26 cellular contexts compared by ENCODE assay signal in the genomic region with DNA sequence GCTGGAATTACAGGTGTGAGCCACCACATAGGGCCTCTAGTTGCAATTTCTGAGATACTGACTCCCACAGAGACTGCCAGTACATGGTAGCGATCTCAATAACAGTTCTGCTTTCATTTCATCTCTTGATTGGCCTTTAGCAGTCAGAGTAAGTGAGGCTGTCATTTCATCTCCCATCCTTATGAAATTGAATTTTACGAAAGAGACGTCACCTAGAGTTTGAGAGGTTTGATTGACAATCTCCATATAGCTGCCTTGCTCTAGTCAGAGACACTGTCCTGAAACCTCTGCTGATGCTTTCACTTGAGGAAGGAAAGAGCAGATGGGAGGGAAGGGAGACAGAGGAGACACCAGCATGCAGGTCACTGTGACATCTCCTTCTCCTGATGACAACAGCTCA.
"Had no signal": no experiment of that assay in that cellular context is flagged by ENCODE, and none has a peak within 500 bp of the region (broad histone marks: within the 10 kb centered on the region; RNA-seq: fewer than 3 reads in every experiment).

No MANE protein-coding gene starts in this region.

- H3K9me3 ChIP-seq: suprapubic skin, testis, thoracic aorta, thyroid gland, tibial artery, transverse colon, upper lobe of left lung, upper lobe of right lung, uterus, vagina had no signal

- H3K27me3 ChIP-seq: stomach, suprapubic skin, testis, thyroid gland, tibial artery, tibial nerve, transverse colon, upper lobe of left lung, upper lobe of right lung, uterus, vagina had no signal

- H3K4me3 ChIP-seq: stomach, suprapubic skin, testis, thoracic aorta, thyroid gland, tibial artery, tibial nerve, transverse colon, upper lobe of left lung, upper lobe of right lung, uterus, vagina had no signal

- H3K4me1 ChIP-seq: stomach, suprapubic skin, testis, thyroid gland, tibial artery, tibial nerve, transverse colon, upper lobe of left lung, upper lobe of right lung, uterus, vagina had no signal

- DNase-seq: stimulated activated CD4-positive, alpha-beta T cell treated with anti-CD3 and anti-CD28 coated beads, Interleukin-2, amount 100 ng/mL, for 48 hours; stimulated activated CD4-positive, alpha-beta T cell treated with anti-CD3 and anti-CD28 coated beads, Interleukin-4, amount 100 ng/mL, for 1 hour; stimulated activated CD4-positive, alpha-beta T cell treated with anti-CD3 and anti-CD28 coated beads, Interleukin-4, amount 100 ng/mL, for 24 hours; stimulated activated CD4-positive, alpha-beta T cell treated with anti-CD3 and anti-CD28 coated beads, Interleukin-4, amount 100 ng/mL, for 4 hours; stimulated activated CD8-positive, alpha-beta memory T cell treated with anti-CD3 and anti-CD28 coated beads, Interleukin-4, amount 100 ng/mL, for 48 hours; stimulated activated naive B cell treated with anti-CD40 and anti-IgM and Interleukin-4, amounts not matched to agents 10 μg/mL and 1 μg/mL and 100 μg/mL, for 72 hours; stimulated activated naive CD4-positive, alpha-beta T cell; stimulated activated naive CD4-positive, alpha-beta T cell treated with Interleukin-2 at 50 U/mL for 16 hours; stimulated activated naive CD8-positive, alpha-beta T cell treated with anti-CD3 and anti-CD28 coated beads, Interleukin-15, amount 100 ng/mL, for 72 hours; stimulated activated naive CD8-positive, alpha-beta T cell treated with anti-CD3 and anti-CD28 coated beads, Interleukin-15, Interleukin-2, amounts not matched to agents 100 U/mL and 50 U/mL, for 24 hours; stomach; substantia nigra; testis; thyroid gland; tibial artery; transverse colon; trophoblast cell; upper lobe of left lung; upper lobe of right lung; uterus had no signal

- ATAC-seq: stimulated activated effector memory CD8-positive, alpha-beta T cell treated with anti-CD3 and anti-CD28 coated beads, Interleukin-12 subunit alpha, Interleukin-12 subunit beta, amount 100 ng/mL, for 72 hours; stimulated activated memory B cell treated with anti-CD40 and anti-IgM and Interleukin-4, amounts not matched to agents 10 μg/mL and 1 μg/mL and 100 μg/mL, for 72 hours; stimulated activated naive B cell treated with anti-CD40 and anti-IgM and Interleukin-4, amounts not matched to agents 10 μg/mL and 1 μg/mL and 100 μg/mL, for 72 hours; stimulated activated naive CD8-positive, alpha-beta T cell treated with anti-CD3 and anti-CD28 coated beads, Interleukin-15, amount 100 ng/mL, for 72 hours; stimulated activated naive CD8-positive, alpha-beta T cell treated with anti-CD3 and anti-CD28 coated beads, Interleukin-15, Interleukin-2, amounts not matched to agents 100 U/mL and 50 U/mL, for 24 hours; upper lobe of right lung had no signal

- H3K27ac ChIP-seq: stomach, suprapubic skin, testis, thoracic aorta, thyroid gland, tibial artery, tibial nerve, transverse colon, upper lobe of left lung, upper lobe of right lung, uterus, vagina had no signal

- H3K36me3 ChIP-seq: stomach, suprapubic skin, thoracic aorta, thyroid gland, tibial artery, tibial nerve, transverse colon, upper lobe of left lung, upper lobe of right lung, uterus, vagina had no signal
